1 cellular context compared by ENCODE assay signal in genomic region chr6:149031545-149032317, GRCh38.
A peak's percentile ranks its signal among the peaks of the same experiment; 100 is the strongest.
TF ChIP-seq lines count a peak whose summit lies in the region.

No MANE protein-coding gene starts in this region.

TF ChIP-seq in GM12878, 131 proteins besides CTCF, POLR2A, EP300 and RAD21 (continued from another document):
- TF ChIP-seq E4F1 (IDR thresholded peaks at IDR 0.05; ENCODE audit: borderline replicate concordance, partially characterized antibody) (no peak), MAX (IDR thresholded peaks at IDR 0.05; ENCODE audit: low read depth, low read length) (no peak), POLR2AphosphoS5 (IDR thresholded peaks at IDR 0.05; ENCODE audit: low read length) (peak; percentile 92), BHLHE40 (IDR thresholded peaks at IDR 0.05; ENCODE audit: borderline replicate concordance in 1 of 2, low read depth in 2 of 2, low read length in 1 of 2) (peak in 1 of 2 experiments; percentile 11; a peak in 1 of 4 replicates), SREBF2 (IDR thresholded peaks at IDR 0.05; ENCODE audit: low read length) (no peak), MYC (IDR thresholded peaks at IDR 0.05; ENCODE audit: insufficient read depth, insufficient read length, insufficient replicate concordance, low read length, severe bottlenecking) (no peak), RELA (IDR thresholded peaks at IDR 0.05; ENCODE audit: borderline replicate concordance, partially characterized antibody) (peak; percentile 68), MTA2 (IDR thresholded peaks at IDR 0.05; ENCODE audit: low read depth) (no peak), BACH1 (IDR thresholded peaks at IDR 0.05; ENCODE audit: borderline replicate concordance) (peak; percentile 86), HDAC6 (IDR thresholded peaks at IDR 0.05; ENCODE audit: unreplicated experiment) (no peak), ATF7 (IDR thresholded peaks at IDR 0.05; ENCODE audit: low read depth) (no peak), ATF3 (IDR thresholded peaks at IDR 0.05; ENCODE audit: borderline replicate concordance, extremely low read depth, low read depth, low read length) (no peak), RB1 (IDR thresholded peaks at IDR 0.05; ENCODE audit: borderline replicate concordance) (0 out of 2 replicates have a peak, but pooled peaks have one; percentile 15), CHD4 (IDR thresholded peaks at IDR 0.05) (no peak), GABPA (IDR thresholded peaks at IDR 0.05; ENCODE audit: low read depth) (no peak), DPF2 (IDR thresholded peaks at IDR 0.05) (no peak; the same call in 1 of the 2 replicates), LARP7 (IDR thresholded peaks at IDR 0.05) (no peak; the same call in none of the 2 replicates), BCL11A (IDR thresholded peaks at IDR 0.05; ENCODE audit: low read depth, low read length) (no peak), SUPT20H (IDR thresholded peaks at IDR 0.05; ENCODE audit: borderline replicate concordance, control insufficient read depth, low read depth, low read length) (no peak), ZNF274 (IDR thresholded peaks at IDR 0.05; ENCODE audit: insufficient read depth, insufficient read length) (no peak), CBX5 (IDR thresholded peaks at IDR 0.05; ENCODE audit: low read depth) (no peak), BRCA1 (IDR thresholded peaks at IDR 0.05; ENCODE audit: low read depth, low read length) (no peak), ZNF687 (IDR thresholded peaks at IDR 0.05) (peak; percentile 13), SRF (IDR thresholded peaks at IDR 0.05; ENCODE audit: low read depth in 2 of 2, low read length in 2 of 2) (no peak)
TF ChIP-seq in GM12878: peak in this region for 16.
